ENCODE assay signal across 8 cellular contexts in the genomic region with DNA sequence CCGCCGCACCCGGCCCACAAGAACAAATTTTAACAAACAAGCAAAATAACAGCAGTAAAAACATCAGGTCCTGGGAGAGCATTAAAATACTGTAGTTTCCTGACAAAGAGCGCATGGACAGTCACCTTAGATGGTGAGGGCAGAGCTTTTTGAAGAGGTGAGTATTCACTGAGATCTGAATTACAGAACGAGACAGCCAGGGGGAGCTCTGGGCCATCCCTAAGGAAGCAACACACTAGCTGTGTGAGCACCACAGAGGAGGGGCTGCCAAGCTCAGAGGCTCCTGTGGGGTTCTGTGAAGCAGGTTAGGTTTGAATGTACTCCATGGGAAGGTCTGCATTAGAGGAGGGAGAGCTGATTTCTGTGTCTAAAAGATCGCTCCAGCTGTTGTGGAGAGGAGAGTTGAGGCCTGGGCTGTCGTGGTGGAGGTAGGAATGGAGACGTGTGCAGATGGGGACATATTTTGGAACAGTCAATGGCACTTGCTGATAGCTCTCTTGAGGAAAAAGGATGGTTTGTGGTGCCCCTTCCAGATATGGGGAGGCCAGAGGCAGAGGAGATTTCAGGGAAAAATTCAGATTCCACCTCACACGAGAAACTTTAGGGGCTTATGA.
A peak's percentile ranks its signal among the peaks of the same experiment; 100 is the strongest.
DNase-seq lines count a peak whose midpoint lies in the region; ATAC-seq, FAIRE-seq and TF ChIP-seq lines count a peak whose summit lies in the region.

No MANE protein-coding gene starts in this region.

- H4K8ac ChIP-seq in neuronal stem cell (ENCODE audit: low read depth, low read length): no peak overlapping the region

- H2BK12ac ChIP-seq in neuronal stem cell (ENCODE audit: low read length): no peak overlapping the region

- H3K4me3 ChIP-seq in CD4-positive, alpha-beta memory T cell (ENCODE audit: low read length in 2 of 2): no peak overlapping the region
- H3K4me3 ChIP-seq in HFF-Myc (replicated peaks; ENCODE audit: low read depth, low read length) (no peak overlapping the region), neuronal stem cell (ENCODE audit: low read length in 2 of 2) (no peak overlapping the region)

- no peak for FAIRE-seq in urothelium cell line (lab: Jason Lieb, UNC)

- no peaks in the 10 kb centered on the region for H3K9me3 ChIP-seq in CD4-positive, alpha-beta memory T cell (ENCODE audit: control insufficient read depth in 1 of 2, low read length in 2 of 2)
- peaks cover 0 to 3% of the 10 kb centered on the region in 2 donors for H3K9me3 ChIP-seq in neuronal stem cell (replicated peaks in 1 of 2; ENCODE audit: control insufficient read depth in 2 of 2, insufficient read depth in 1 of 2, low read depth in 1 of 2, low read length in 2 of 2)

- H3K4me2 ChIP-seq in neuronal stem cell (ENCODE audit: insufficient read depth, low read length, poor library complexity, severe bottlenecking): no peak overlapping the region

- H3K36me3 ChIP-seq in CD4-positive, alpha-beta memory T cell (ENCODE audit: insufficient read depth, low read length): peaks cover 32% of the 10 kb centered on the region
- peaks cover 23 to 89% of the 10 kb centered on the region in 2 donors for H3K36me3 ChIP-seq in neuronal stem cell (replicated peaks in 1 of 2; ENCODE audit: control insufficient read depth in 2 of 2, insufficient read depth in 2 of 2, low read length in 2 of 2)

- H3K18ac ChIP-seq in neuronal stem cell (ENCODE audit: low read length): no peak overlapping the region

- peaks cover 0 to 3% (median under 1%) of the 10 kb centered on the region in 4 donors for H3K4me1 Mint-ChIP-seq in CD4-positive, alpha-beta memory T cell

- H3K27me3 Mint-ChIP-seq in CD4-positive, alpha-beta memory T cell: no peaks in the 10 kb centered on the region

- no peak for ATAC-seq in HG03354 (IDR thresholded peaks at IDR 0.05; ENCODE audit: poor library complexity, severe bottlenecking, unreplicated experiment)

- H3K9ac ChIP-seq in neuronal stem cell (ENCODE audit: low read depth, low read length, poor library complexity): no peak overlapping the region

- no peak overlapping the region for H2AK5ac ChIP-seq in neuronal stem cell (ENCODE audit: low read depth, low read length)

- no peaks in the 10 kb centered on the region for H3K4me1 ChIP-seq in CD4-positive, alpha-beta memory T cell (ENCODE audit: insufficient read depth, low read length)
- H3K4me1 ChIP-seq in neuronal stem cell (ENCODE audit: control insufficient read depth in 2 of 2, insufficient read depth in 1 of 2, low read depth in 1 of 2, low read length in 2 of 2): no peaks in the 10 kb centered on the region

- H3K27ac ChIP-seq in CD4-positive, alpha-beta memory T cell (ENCODE audit: low read depth, low read length): no peak overlapping the region
- H3K27ac ChIP-seq in neuronal stem cell (replicated peaks; ENCODE audit: low read length): no peak overlapping the region

- no peak overlapping the region for H2BK15ac ChIP-seq in neuronal stem cell (ENCODE audit: low read length)

- CTCF ChIA-PET in CD4-positive, alpha-beta memory T cell (lab: Charles Lee; ENCODE audit: partially characterized antibody): interaction anchor here (0.7 to 5.8 kb wide), 14 partner anchors 10 to 213 kb away, joined by 3 to 65 read pairs (median 4); no protein-coding TSS in a partner anchor

- peak overlapping the region in 2 of 7 donors; percentile 28 to 52 for H3K27ac Mint-ChIP-seq in CD4-positive, alpha-beta memory T cell

- H3K79me1 ChIP-seq in neuronal stem cell (ENCODE audit: low read depth, low read length): no peaks in the 10 kb centered on the region

- H3K36me3 Mint-ChIP-seq in CD4-positive, alpha-beta memory T cell: peaks cover 33 to 66% of the 10 kb centered on the region in 2 donors

- H3K4me3 Mint-ChIP-seq in CD4-positive, alpha-beta memory T cell: no peak overlapping the region

- no peak overlapping the region for H2AFZ ChIP-seq in neuronal stem cell (ENCODE audit: low read length)

- H2BK120ac ChIP-seq in neuronal stem cell (ENCODE audit: low read depth, low read length): no peak overlapping the region

- POLR2A ChIA-PET in CD4-positive, alpha-beta memory T cell (lab: Charles Lee; ENCODE audit: partially characterized antibody): interaction anchor here (0.7 to 1.9 kb wide), 3 partner anchors 18 to 189 kb away, joined by 3 to 6 read pairs (median 4); no protein-coding TSS in a partner anchor

- H3K23ac ChIP-seq in neuronal stem cell (ENCODE audit: low read depth, low read length, poor library complexity): no peak overlapping the region

- H3K4ac ChIP-seq in neuronal stem cell (ENCODE audit: low read length): no peak overlapping the region

- H3K27me3 ChIP-seq in CD4-positive, alpha-beta memory T cell (ENCODE audit: insufficient read depth, low read length): no peaks in the 10 kb centered on the region
- no peaks in the 10 kb centered on the region for H3K27me3 ChIP-seq in neuronal stem cell (ENCODE audit: control insufficient read depth in 3 of 3, insufficient read depth in 3 of 3, low read depth in 1 of 3, low read length in 3 of 3)

- intact Hi-C loops in CD4-positive, alpha-beta memory T cell (cut with micrococcal nuclease): loop anchor here (1.0 kb wide), 1 partner anchor 213 kb away; no protein-coding TSS in a partner anchor

- WGBS in neuronal stem cell (ENCODE audit: extremely low coverage in 2 of 2, insufficient read length in 2 of 2, insufficient replicate concordance in 1 of 2), 2 donors: no CpG with 5 or more reads among the region's 9 CpGs

- no peak overlapping the region for H3K14ac ChIP-seq in neuronal stem cell (ENCODE audit: low read length)

- H4K91ac ChIP-seq in neuronal stem cell (ENCODE audit: low read depth, low read length, poor library complexity): no peak overlapping the region

- no peaks in the 10 kb centered on the region for H3K9me3 Mint-ChIP-seq in CD4-positive, alpha-beta memory T cell

- peak in 4 of 5 donors; percentile 21 to 32 (median 26) for DNase-seq in CD4-positive, alpha-beta memory T cell
- peak; percentile 26 for DNase-seq in HFF-Myc (ENCODE audit: extremely low read depth, low read depth)
- peak; percentile 10 for DNase-seq in NCI-H82 treated with DMSO at 0.1 percent for 48 hours (lab: John Stamatoyannopoulos, UW; ENCODE audit: unreplicated experiment)
- peak; percentile 15 for DNase-seq in activated T-cell treated with anti-CD3 and anti-CD28 coated beads for 24 hours (ENCODE audit: low read depth)
- DNase-seq in fibroblast of gingiva (ENCODE audit: low read depth): peak; percentile 33
- peak; percentile 61 for DNase-seq in neuronal stem cell (ENCODE audit: low spot score)
- DNase-seq in urothelium cell line (ENCODE audit: low spot score): peak; percentile 50

- TF ChIP-seq CTCF in HFF-Myc (IDR thresholded peaks at IDR 0.05; ENCODE audit: low read depth, low read length, missing control alignments): peak; percentile 81

- H2BK5ac ChIP-seq in neuronal stem cell (ENCODE audit: low read length): no peak overlapping the region

Comparison
In these comparisons a context has a peak if more than half of its experiments do, and no peak if none do; other contexts are left out.
1. DNase-seq: peak in every context shown above with its lines; median percentile 61 in neuronal stem cell; 50 in urothelium cell line; 33 in fibroblast of gingiva; 26 in CD4-positive, alpha-beta memory T cell; 26 in HFF-Myc; 15 in activated T-cell treated with anti-CD3 and anti-CD28 coated beads for 24 hours; 10 in NCI-H82 treated with DMSO at 0.1 percent for 48 hours.